In genomic region chr19:4343056-4343844, GRCh38 we compare ENCODE assay signal across 8 cellular contexts. TPM values are rescaled to one million over a fixed set of nuclear protein-coding genes. Genes with fewer than 3 reads are reported as not detected.
A peak's percentile ranks its signal among the peaks of the same experiment; 100 is the strongest.
DNase-seq lines count a peak whose midpoint lies in the region; ATAC-seq lines count a peak whose summit lies in the region.

TSS of gene MPND (plus strand) at chr19:4343562. CDS start at chr19:4343594, 32 bp downstream.

- ATAC-seq in GM18873 (IDR thresholded peaks at IDR 0.05; ENCODE audit: low FRiP score, unreplicated experiment) (peak; percentile 18), HG03159 (IDR thresholded peaks at IDR 0.05; ENCODE audit: unreplicated experiment) (peak; percentile 56), left lobe of liver (peak; percentile 73)

- DNase-seq in AG08396 (ENCODE audit: low spot score) = peak; percentile 90
- DNase-seq in NCI-H446 treated with DMSO at 0.1 percent for 48 hours (lab: John Stamatoyannopoulos, UW) = peak; percentile 63
- DNase-seq in activated CD4-positive, alpha-beta T cell treated with anti-CD3 and anti-CD28 coated beads for 48 hours = peak; percentile 94
- peak; percentile 95 for DNase-seq in left lobe of liver (ENCODE audit: low spot score)
- peak; percentile 90 for DNase-seq in stimulated activated CD4-positive, alpha-beta T cell treated with anti-CD3 and anti-CD28 coated beads, Interleukin-2, amount 100 ng/mL, for 4 hours (ENCODE audit: low read depth)

- H3K27ac ChIP-seq in cingulate gyrus (ENCODE audit: low read depth, low read length) = peak within 1 kb of the TSS; percentile 98

RNA-seq across cellular contexts. Expression of gene MPND, which starts in this region (rescaled TPM):
- 24.2 TPM for total RNA-seq in left lobe of liver

Comparison
In these comparisons a context has a peak if more than half of its experiments do, and no peak if none do; other contexts are left out.
1. Peak in every context shown above with its lines: DNase-seq, ATAC-seq and H3K27ac ChIP-seq.
2. ATAC-seq: peak in every context shown above with its lines; median percentile 73 in left lobe of liver; 56 in HG03159; 18 in GM18873.